ENCODE assay signal across 8 cellular contexts in genomic region chr6:28124971-28125353, GRCh38. TPM values are rescaled to one million over a fixed set of nuclear protein-coding genes. Genes with fewer than 3 reads are reported as not detected.
DNase-seq lines count a peak whose midpoint lies in the region; ATAC-seq and TF ChIP-seq lines count a peak whose summit lies in the region.

No MANE protein-coding gene starts in this region.

- peaks cover 57% of the 10 kb centered on the region for H3K36me3 ChIP-seq in SJSA1

- 0 out of 2 replicates have a peak, but pooled peaks cover 4% of the 10 kb centered on the region for H3K4me1 ChIP-seq in SJSA1 (replicated peaks)

- peak overlapping the region; percentile 91 for H3K27ac Mint-ChIP-seq in activated CD4-positive, alpha-beta T cell treated with anti-CD3 and anti-CD28 coated beads for 36 hours

- CTCF ChIA-PET in activated CD4-positive, alpha-beta T cell treated with anti-CD3 and anti-CD28 coated beads for 36 hours (lab: Charles Lee): interaction anchor here (0.5 to 3.4 kb wide), 4 partner anchors 16 to 231 kb away, joined by 3 to 14 read pairs (median 6); partner anchors contain the start of gene ZKSCAN8
- CTCF ChIA-PET in GM10248 (lab: Yijun Ruan, JAX): interaction anchor here (1.4 to 1.6 kb wide), 3 partner anchors 11 to 231 kb away, joined by 3 to 11 read pairs (median 4); no protein-coding TSS in a partner anchor

- TF ChIP-seq CTCF in fibroblast of villous mesenchyme (IDR thresholded peaks at IDR 0.05; ENCODE audit: insufficient read depth, low read depth, low read length): no peak
- no peak for TF ChIP-seq CTCF in GM10248 (IDR thresholded peaks at IDR 0.05; ENCODE audit: control extremely low read depth, extremely low read depth, low read depth, missing control alignments)

- H3K27ac ChIP-seq in SJSA1 (no peak overlapping the region), skin epidermis (peak overlapping the region in 16 of 21 experiments; percentile 49 to 86 (median 76))

- no peaks in the 10 kb centered on the region for H3K27me3 ChIP-seq in SJSA1 (replicated peaks)

- no peaks in the 10 kb centered on the region for H3K9me3 ChIP-seq in SJSA1 (replicated peaks)

- intact Hi-C loops in activated CD4-positive, alpha-beta T cell treated with anti-CD3 and anti-CD28 coated beads for 36 hours (cut with DNase I, micrococcal nuclease): loop anchor here (1.0 kb wide), 5 partner anchors 11 to 462 kb away; partner anchors contain the start of genes ZKSCAN3 (in 1 of the 2), ZKSCAN8 (in 1 of the 2) and ZSCAN12 (in 1 of the 2)

- H3K9me3 Mint-ChIP-seq in activated CD4-positive, alpha-beta T cell treated with anti-CD3 and anti-CD28 coated beads for 36 hours (ENCODE audit: low read depth): no peaks in the 10 kb centered on the region

- peaks cover 45% of the 10 kb centered on the region for H3K4me1 Mint-ChIP-seq in activated CD4-positive, alpha-beta T cell treated with anti-CD3 and anti-CD28 coated beads for 36 hours

- H3K36me3 Mint-ChIP-seq in activated CD4-positive, alpha-beta T cell treated with anti-CD3 and anti-CD28 coated beads for 36 hours (ENCODE audit: low read depth): peaks cover 42% of the 10 kb centered on the region

- H3K4me3 Mint-ChIP-seq in activated CD4-positive, alpha-beta T cell treated with anti-CD3 and anti-CD28 coated beads for 36 hours: peak overlapping the region; percentile 89

- POLR2A ChIA-PET in activated CD4-positive, alpha-beta T cell treated with anti-CD3 and anti-CD28 coated beads for 36 hours (lab: Charles Lee): interaction anchor here (1.2 kb wide), 1 partner anchor 12 kb away, joined by 3 read pairs; no protein-coding TSS in a partner anchor
- POLR2A ChIA-PET in GM10248 (lab: Yijun Ruan, JAX): interaction anchor here (1.2 kb wide), 1 partner anchor 20 kb away, joined by 3 read pairs; no protein-coding TSS in a partner anchor

- peak overlapping the region; percentile 42 for H3K4me3 ChIP-seq in SJSA1
- H3K4me3 ChIP-seq in fibroblast of villous mesenchyme (ENCODE audit: low read depth, low read length): peak overlapping the region; percentile 74
- H3K4me3 ChIP-seq in skin epidermis: peak overlapping the region; percentile 45 to 75 (median 63)

- no peaks in the 10 kb centered on the region for H3K27me3 Mint-ChIP-seq in activated CD4-positive, alpha-beta T cell treated with anti-CD3 and anti-CD28 coated beads for 36 hours

- peak; percentile 24 for ATAC-seq in activated CD4-positive, alpha-beta T cell treated with anti-CD3 and anti-CD28 coated beads for 36 hours

- no peak for DNase-seq in activated CD4-positive, alpha-beta T cell treated with anti-CD3 and anti-CD28 coated beads for 36 hours
- DNase-seq in activated CD4-positive, alpha-beta T cell treated with anti-CD3 and anti-CD28 coated beads for 4 hours: no peak
- DNase-seq in SJSA1 (ENCODE audit: low read depth in 1 of 2, low spot score in 2 of 2) (no peak), fibroblast of villous mesenchyme (ENCODE audit: low read depth) (no peak), GM10248 (ENCODE audit: extremely low spot score) (no peak), RKO (ENCODE audit: low spot score) (no peak)
- DNase-seq in NK-92 treated with Interleukin-12 subunit alpha and Interleukin-12 subunit beta, amount 100 ng/mL, for 24 hours (lab: John Stamatoyannopoulos, UW): no peak

RNA-seq across cellular contexts. Expression of gene ZSCAN16, which starts 0.6 kb away (rescaled TPM):
- total RNA-seq in activated CD4-positive, alpha-beta T cell treated with anti-CD3 and anti-CD28 coated beads for 36 hours: 1 to 10 TPM; 2.1 to 2.6 TPM
- 0.31 and 1.2 TPM in 2 replicates for total RNA-seq in SJSA1 (2014; rRNA removed; shearing (Covaris generic))
- total RNA-seq in fibroblast of villous mesenchyme: 2.2 and 3.2 TPM in 2 replicates

RNA-seq across cellular contexts. Expression of gene ZKSCAN8, which starts 16.7 kb away (rescaled TPM):
- 10 to 100 TPM; 17.5 to 20.7 TPM for total RNA-seq in activated CD4-positive, alpha-beta T cell treated with anti-CD3 and anti-CD28 coated beads for 36 hours
- total RNA-seq in SJSA1 (2014; rRNA removed; shearing (Covaris generic)): 8.2 and 12.4 TPM in 2 replicates
- total RNA-seq in fibroblast of villous mesenchyme: 14.5 and 20.3 TPM in 2 replicates

RNA-seq across cellular contexts. Expression of gene ZNF165, which starts 44.6 kb away (rescaled TPM):
- 1 to 10 TPM; 4.6 TPM for total RNA-seq in activated CD4-positive, alpha-beta T cell treated with anti-CD3 and anti-CD28 coated beads for 36 hours
- total RNA-seq in SJSA1 (2014; rRNA removed; shearing (Covaris generic)): 0.08 TPM in 1 of 2 replicates, not detected in the other
- total RNA-seq in fibroblast of villous mesenchyme: 0.32 and 0.86 TPM in 2 replicates
